ENCODE assay signal across 1 cellular context in genomic region chr20:33443006-33443511, GRCh38.
TF ChIP-seq lines count a peak whose summit lies in the region.

No MANE protein-coding gene starts in this region.

TF ChIP-seq in HEK293, 187 proteins besides CTCF, POLR2A, EP300 and RAD21 (continued from another document):
- TF ChIP-seq PATZ1 (tag by site-specific recombination; IDR thresholded peaks at IDR 0.05) (peak; percentile 65), ZBTB26 (tag by site-specific recombination; optimal IDR thresholded peaks at IDR 0.05) (peak; percentile 57), ZNF398 (tag by site-specific recombination; IDR thresholded peaks at IDR 0.05) (peak; percentile 16; the same call in 1 of the 2 replicates), ZNF335 (tag by site-specific recombination; conservative IDR thresholded peaks at IDR 0.05) (peak; percentile 69), ATF2 (tag by site-specific recombination; IDR thresholded peaks at IDR 0.05; ENCODE audit: low read depth) (no peak), GLIS2 (tag by site-specific recombination; IDR thresholded peaks at IDR 0.05) (peak; percentile 74), ZBTB10 (tag by site-specific recombination; IDR thresholded peaks at IDR 0.05) (peak; percentile 49; the same call in 1 of the 2 replicates), ZFHX2 (tag by site-specific recombination; conservative IDR thresholded peaks at IDR 0.05) (peak; percentile 78), ZBTB8A (tag by site-specific recombination; IDR thresholded peaks at IDR 0.05) (0 out of 2 replicates have a peak, but pooled peaks have one; percentile 52), ZBTB7A (tag by site-specific recombination; IDR thresholded peaks at IDR 0.05; ENCODE audit: low read depth) (peak; percentile 45; the same call in 1 of the 2 replicates)
